In the genomic region with DNA sequence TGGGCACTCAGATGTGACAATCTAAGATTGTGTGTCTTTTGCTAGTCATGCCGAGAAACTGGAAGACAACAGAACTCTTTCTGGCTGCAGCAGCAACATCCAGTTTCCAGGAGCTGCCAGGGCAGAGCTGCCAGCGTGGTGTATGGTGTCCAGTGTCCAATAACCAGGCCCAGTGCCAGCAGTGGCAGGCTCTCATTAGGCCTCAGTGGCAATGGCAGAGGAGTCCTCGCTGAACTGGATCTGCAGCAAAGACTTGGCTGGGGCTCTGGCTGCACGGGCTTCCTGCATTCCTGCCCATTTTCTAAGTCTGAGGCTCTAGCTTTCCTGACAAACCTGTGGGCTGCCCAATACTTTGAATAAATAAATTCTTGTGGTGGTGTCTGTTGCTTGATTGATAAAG, we compare ENCODE assay signal across 11 cellular contexts. TPM values are rescaled to one million over a fixed set of nuclear protein-coding genes. Genes with fewer than 3 reads are reported as not detected.
A peak's percentile ranks its signal among the peaks of the same experiment; 100 is the strongest.
DNase-seq lines count a peak whose midpoint lies in the region; ATAC-seq and TF ChIP-seq lines count a peak whose summit lies in the region.
"Had no signal": no experiment of that assay in that cellular context is flagged by ENCODE, and none has a peak within 500 bp of the region (broad histone marks: within the 10 kb centered on the region; RNA-seq: fewer than 3 reads in every experiment).

No MANE protein-coding gene starts in this region.

- H3K36me3 Mint-ChIP-seq in WTC11: no peaks in the 10 kb centered on the region
- H3K36me3 Mint-ChIP-seq in activated CD4-positive, alpha-beta memory T cell treated with anti-CD3 and anti-CD28 coated beads for 36 hours: no peaks in the 10 kb centered on the region
- H3K36me3 Mint-ChIP-seq: CD8-positive, alpha-beta memory T cell; naive thymus-derived CD8-positive, alpha-beta T cell had no signal

- peak; percentile 98 for DNase-seq in LNCaP clone FGC (ENCODE audit: low read depth)
- DNase-seq in WTC11 (ENCODE audit: low spot score): no peak
- DNase-seq in hippocampal formation (lab: John Stamatoyannopoulos, UW): peak; percentile 67 to 85
- DNase-seq in gastrocnemius medialis: peak; percentile 88 to 96
- no peak for DNase-seq in stimulated activated CD4-positive, alpha-beta T cell treated with anti-CD3 and anti-CD28 coated beads, Interleukin-1b, Interleukin-23, amount 100 ng/mL, for 48 hours
- DNase-seq in activated CD4-positive, alpha-beta memory T cell treated with anti-CD3 and anti-CD28 coated beads for 36 hours: no peak
- DNase-seq: CD8-positive, alpha-beta memory T cell; naive thymus-derived CD8-positive, alpha-beta T cell had no signal

- no peak for TF ChIP-seq POLR2A in gastrocnemius medialis (IDR thresholded peaks at IDR 0.05)

- no peaks in the 10 kb centered on the region for H3K27me3 Mint-ChIP-seq in WTC11 (ENCODE audit: low read depth)
- no peaks in the 10 kb centered on the region for H3K27me3 Mint-ChIP-seq in activated CD4-positive, alpha-beta memory T cell treated with anti-CD3 and anti-CD28 coated beads for 36 hours
- H3K27me3 Mint-ChIP-seq: naive thymus-derived CD8-positive, alpha-beta T cell had no signal

- POLR2A ChIA-PET in WTC11 (lab: Charles Lee): no interaction called here
- POLR2A ChIA-PET in activated CD4-positive, alpha-beta memory T cell treated with anti-CD3 and anti-CD28 coated beads for 36 hours (lab: Charles Lee): no interaction called here

- CTCF ChIA-PET in WTC11 (lab: Charles Lee): interaction anchor here (1.1 kb wide), 1 partner anchor 109 kb away, joined by 3 read pairs; no protein-coding TSS in a partner anchor
- CTCF ChIA-PET in activated CD4-positive, alpha-beta memory T cell treated with anti-CD3 and anti-CD28 coated beads for 36 hours (lab: Charles Lee): interaction anchor here (1.1 to 1.3 kb wide), 2 partner anchors 42 to 109 kb away, joined by 3 read pairs; no protein-coding TSS in a partner anchor

- TF ChIP-seq CTCF in LNCaP clone FGC (IDR thresholded peaks at IDR 0.05; ENCODE audit: control insufficient read depth, extremely low read depth, insufficient read depth) (no peak), WTC11 (IDR thresholded peaks at IDR 0.05) (no peak), gastrocnemius medialis (IDR thresholded peaks at IDR 0.05 in 4 of 5, conservative IDR thresholded peaks at IDR 0.05 in 1 of 5) (no peak)

- H3K27me3 ChIP-seq in gastrocnemius medialis: no peaks in the 10 kb centered on the region
- H3K27me3 ChIP-seq: SJSA1 had no signal

- peak overlapping the region; percentile 55 to 82 (median 74) for H3K27ac ChIP-seq in gastrocnemius medialis
- H3K27ac ChIP-seq: SJSA1 had no signal

- no peaks in the 10 kb centered on the region for H3K9me3 Mint-ChIP-seq in WTC11
- H3K9me3 Mint-ChIP-seq in activated CD4-positive, alpha-beta memory T cell treated with anti-CD3 and anti-CD28 coated beads for 36 hours: no peaks in the 10 kb centered on the region
- H3K9me3 Mint-ChIP-seq: CD8-positive, alpha-beta memory T cell; naive thymus-derived CD8-positive, alpha-beta T cell had no signal

- in situ Hi-C loops in gastrocnemius medialis (cut with MboI; ENCODE audit: low sequenced_read_pairs in 4 of 4): loop anchor here in 1 of 4 donors (25.0 kb wide), 1 partner anchor 89 kb away; no protein-coding TSS in a partner anchor

- ATAC-seq in WTC11: peak; percentile 24; the same call in 1 of the 2 replicates
- ATAC-seq in gastrocnemius medialis: peak; percentile 98 to 99
- no peak for ATAC-seq in GM18861 (IDR thresholded peaks at IDR 0.05; ENCODE audit: unreplicated experiment)
- no peak for ATAC-seq in HG03135 (IDR thresholded peaks at IDR 0.05; ENCODE audit: unreplicated experiment)
- ATAC-seq: naive thymus-derived CD8-positive, alpha-beta T cell had no signal

- H3K36me3 ChIP-seq in gastrocnemius medialis: no peaks in the 10 kb centered on the region
- H3K36me3 ChIP-seq: SJSA1 had no signal

- H3K27ac Mint-ChIP-seq in WTC11: no peak overlapping the region
- no peak overlapping the region for H3K27ac Mint-ChIP-seq in activated CD4-positive, alpha-beta memory T cell treated with anti-CD3 and anti-CD28 coated beads for 36 hours
- H3K27ac Mint-ChIP-seq: CD8-positive, alpha-beta memory T cell; naive thymus-derived CD8-positive, alpha-beta T cell had no signal

- H3K4me1 Mint-ChIP-seq in WTC11: peaks cover 7% of the 10 kb centered on the region
- peaks cover 7% of the 10 kb centered on the region for H3K4me1 Mint-ChIP-seq in activated CD4-positive, alpha-beta memory T cell treated with anti-CD3 and anti-CD28 coated beads for 36 hours (ENCODE audit: low read depth)

- H3K4me1 ChIP-seq in gastrocnemius medialis: peaks cover 31 to 36% of the 10 kb centered on the region in 2 donors
- H3K4me1 ChIP-seq: SJSA1 had no signal

- no peaks in the 10 kb centered on the region for H3K9me3 ChIP-seq in gastrocnemius medialis
- H3K9me3 ChIP-seq: SJSA1 had no signal

- intact Hi-C loops in gastrocnemius medialis (cut with DNase I; ENCODE audit: low total_unique reads): no loop called here
- intact Hi-C loops in activated CD4-positive, alpha-beta memory T cell treated with anti-CD3 and anti-CD28 coated beads for 36 hours (cut with micrococcal nuclease): no loop called here

- H3K4me3 ChIP-seq in LNCaP clone FGC (ENCODE audit: low read depth, low read length) (no peak overlapping the region), gastrocnemius medialis (no peak overlapping the region)
- H3K4me3 ChIP-seq: SJSA1 had no signal

- H3K4me3 Mint-ChIP-seq in WTC11: no peak overlapping the region
- no peak overlapping the region for H3K4me3 Mint-ChIP-seq in activated CD4-positive, alpha-beta memory T cell treated with anti-CD3 and anti-CD28 coated beads for 36 hours
- H3K4me3 Mint-ChIP-seq: CD8-positive, alpha-beta memory T cell; naive thymus-derived CD8-positive, alpha-beta T cell had no signal

TF ChIP-seq in WTC11, 78 proteins besides CTCF, POLR2A, EP300 and RAD21:
- TF ChIP-seq ZNF423 (CRISPR knock-in tag; IDR thresholded peaks at IDR 0.05) (no peak), PRRX2 (CRISPR knock-in tag; IDR thresholded peaks at IDR 0.05) (no peak), NR3C1 (CRISPR knock-in tag; conservative IDR thresholded peaks at IDR 0.05; ENCODE audit: low read depth) (no peak)

RNA-seq across cellular contexts. Expression of gene PPM1A, which starts 26.2 kb away (rescaled TPM):
- total RNA-seq in WTC11 (2021) (38.2 to 52.5 TPM (median 41.2 TPM) in 3 replicates), gastrocnemius medialis (100 to 1,000 TPM in 1 of 4 donors, 10 to 100 TPM in 3; 81.2 to 107 (median 86.1) TPM)
- 10 to 100 TPM; 44.0 to 47.3 TPM for total RNA-seq in activated CD4-positive, alpha-beta memory T cell treated with anti-CD3 and anti-CD28 coated beads for 36 hours

RNA-seq across cellular contexts. Expression of gene DHRS7, which starts 57.6 kb away (rescaled TPM):
- total RNA-seq in WTC11 (2021) (39.9 to 45.2 TPM (median 45.1 TPM) in 3 replicates), gastrocnemius medialis (1,000 to 10,000 TPM in 3 of 4 donors, 100 to 1,000 TPM in 1; 937 to 2,179 (median 1,242) TPM)
- 10 to 100 TPM; 70.3 to 74.7 TPM for total RNA-seq in activated CD4-positive, alpha-beta memory T cell treated with anti-CD3 and anti-CD28 coated beads for 36 hours

Comparison
In these comparisons a context has a peak if more than half of its experiments do, and no peak if none do; other contexts are left out.
1. DNase-seq: peak in LNCaP clone FGC (single experiment), hippocampal formation (2 of 2) and gastrocnemius medialis (2 of 2); none in WTC11 (single experiment), stimulated activated CD4-positive, alpha-beta T cell treated with anti-CD3 and anti-CD28 coated beads, Interleukin-1b, Interleukin-23, amount 100 ng/mL, for 48 hours (single experiment) and activated CD4-positive, alpha-beta memory T cell treated with anti-CD3 and anti-CD28 coated beads for 36 hours (single experiment).
2. ATAC-seq: peak in WTC11 (single experiment) and gastrocnemius medialis (2 of 2); none in GM18861 (single experiment) and HG03135 (single experiment).
3. RNA of gene DHRS7, which starts 57.6 kb away (total RNA-seq): 937 to 2,179 TPM in gastrocnemius medialis; 70.3 to 74.7 TPM in activated CD4-positive, alpha-beta memory T cell treated with anti-CD3 and anti-CD28 coated beads for 36 hours and 39.9 to 45.2 TPM in WTC11; every median in the first group is over 10 times any median in the second.